ENCODE assay signal across 12 cellular contexts in genomic region chr16:85637061-85637807, GRCh38.
"Had no signal": no experiment of that assay in that cellular context is flagged by ENCODE, and none has a peak within 500 bp of the region (broad histone marks: within the 10 kb centered on the region; RNA-seq: fewer than 3 reads in every experiment).

No MANE protein-coding gene starts in this region.

- H3K27ac ChIP-seq: colonic mucosa, esophagus squamous epithelium, tibial nerve had no signal

- H3K27me3 ChIP-seq: colonic mucosa, esophagus squamous epithelium, tibial nerve had no signal

- H3K4me3 ChIP-seq: colonic mucosa, esophagus squamous epithelium, tibial nerve had no signal

- FAIRE-seq: islet of Langerhans, small intestine had no signal

- H3K9me3 ChIP-seq: colonic mucosa, esophagus squamous epithelium, tibial nerve had no signal

- H3K4me1 ChIP-seq: colonic mucosa had no signal

- ATAC-seq: T-helper 17 cell had no signal

- H3K4me3 Mint-ChIP-seq: activated B cell treated with CpG ODN at 0.5 μM for 24 hours; activated CD4-positive, alpha-beta T cell treated with anti-CD3 and anti-CD28 coated beads, Interleukin-2, amount 10 ng/mL, durations not matched to agents 24 days and 14 days; activated naive CD4-positive, alpha-beta T cell treated with anti-CD3 and anti-CD28 coated beads for 36 hours; T-helper 17 cell had no signal

- H3K27ac Mint-ChIP-seq: activated B cell treated with CpG ODN at 0.5 μM for 24 hours; activated CD4-positive, alpha-beta T cell treated with anti-CD3 and anti-CD28 coated beads, Interleukin-2, amount 10 ng/mL, durations not matched to agents 24 days and 14 days; activated naive CD4-positive, alpha-beta T cell treated with anti-CD3 and anti-CD28 coated beads for 36 hours; T-helper 17 cell had no signal

- H3K27me3 Mint-ChIP-seq: activated B cell treated with CpG ODN at 0.5 μM for 24 hours; activated CD4-positive, alpha-beta T cell treated with anti-CD3 and anti-CD28 coated beads, Interleukin-2, amount 10 ng/mL, durations not matched to agents 24 days and 14 days; T-helper 17 cell had no signal

- H3K4me1 Mint-ChIP-seq: activated CD4-positive, alpha-beta T cell treated with anti-CD3 and anti-CD28 coated beads, Interleukin-2, amount 10 ng/mL, durations not matched to agents 24 days and 14 days had no signal

- H3K36me3 ChIP-seq: colonic mucosa had no signal

- DNase-seq: activated B cell treated with CpG ODN at 0.5 μM for 24 hours; activated CD4-positive, alpha-beta T cell treated with anti-CD3 and anti-CD28 coated beads, Interleukin-2, amount 10 ng/mL, durations not matched to agents 24 days and 14 days; activated CD8-positive, alpha-beta memory T cell treated with anti-CD3 and anti-CD28 coated beads for 24 hours; activated naive CD4-positive, alpha-beta T cell treated with anti-CD3 and anti-CD28 coated beads for 36 hours; colonic mucosa; esophagus squamous epithelium; foreskin fibroblast; mesendoderm; small intestine; T-helper 17 cell had no signal

- H3K9me3 Mint-ChIP-seq: activated B cell treated with CpG ODN at 0.5 μM for 24 hours; activated CD4-positive, alpha-beta T cell treated with anti-CD3 and anti-CD28 coated beads, Interleukin-2, amount 10 ng/mL, durations not matched to agents 24 days and 14 days; activated naive CD4-positive, alpha-beta T cell treated with anti-CD3 and anti-CD28 coated beads for 36 hours had no signal
